33 cellular contexts compared by ENCODE assay signal in the genomic region with DNA sequence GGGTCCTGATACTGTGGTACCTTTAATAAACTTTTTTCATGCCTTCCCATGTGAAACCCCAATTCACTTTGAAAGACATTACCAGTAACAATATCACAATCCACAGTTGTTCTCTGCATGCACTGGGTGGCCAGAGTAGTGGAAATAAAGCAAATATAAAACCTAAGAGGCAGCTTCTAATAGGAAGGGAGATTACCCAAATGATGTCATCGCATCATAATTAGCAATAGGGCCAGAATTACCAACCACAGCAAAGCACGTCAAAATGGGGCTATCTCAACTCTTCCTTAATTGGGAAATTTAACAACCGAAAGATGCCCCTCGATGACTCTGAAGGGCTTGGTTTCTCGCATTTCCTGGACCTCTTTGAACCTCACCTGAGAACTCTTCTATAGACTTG.
"Had no signal": no experiment of that assay in that cellular context is flagged by ENCODE, and none has a peak within 500 bp of the region (broad histone marks: within the 10 kb centered on the region; RNA-seq: fewer than 3 reads in every experiment).

No MANE protein-coding gene starts in this region.

- H3K27ac ChIP-seq: adrenal gland, ascending aorta, body of pancreas, brain microvascular endothelial cell, breast epithelium, cardiac muscle cell had no signal

- FAIRE-seq: astrocyte, bronchial epithelial cell had no signal

- H3K4me1 ChIP-seq: adrenal gland, body of pancreas, breast epithelium had no signal

- H3K36me3 ChIP-seq: adrenal gland, ascending aorta, brain microvascular endothelial cell, breast epithelium, cardiac muscle cell had no signal

- H3K9me3 ChIP-seq: adrenal gland, ascending aorta, body of pancreas, breast epithelium had no signal

- ATAC-seq: activated naive CD4-positive, alpha-beta T cell treated with anti-CD3 and anti-CD28 coated beads, Interleukin-2, amount 50 U/mL, for 72 hours; activated naive CD8-positive, alpha-beta T cell treated with anti-CD3 and anti-CD28 coated beads, Interleukin-2, amount 50 U/mL, for 24 hours; activated T-cell treated with anti-CD3 and anti-CD28 coated beads, Interleukin-2, amount 50 U/mL, for 4 hours; activated T-cell treated with anti-CD3 and anti-CD28 coated beads, Interleukin-2, amount 50 U/mL, for 72 hours; activated T-helper 17 cell treated with anti-CD3 and anti-CD28 coated beads, Interleukin-2, amount 50 U/mL, for 72 hours; body of pancreas had no signal

- H3K27me3 ChIP-seq: adrenal gland, ascending aorta, body of pancreas, brain microvascular endothelial cell had no signal

- H3K4me3 ChIP-seq: adrenal gland, ascending aorta, body of pancreas, breast epithelium, cardiac muscle cell had no signal

- DNase-seq: activated effector memory CD4-positive, alpha-beta T cell treated with anti-CD3 and anti-CD28 coated beads, Interleukin-2, amount 50 U/mL, for 16 hours; activated effector memory CD4-positive, alpha-beta T cell treated with Interleukin-2 at 50 U/mL for 16 hours; activated gamma-delta T cell; activated gamma-delta T cell treated with Interleukin-2 at 50 U/mL for 16 hours; activated naive CD4-positive, alpha-beta T cell; activated naive CD4-positive, alpha-beta T cell treated with anti-CD3 and anti-CD28 coated beads for 36 hours; activated naive CD4-positive, alpha-beta T cell treated with anti-CD3 and anti-CD28 coated beads, Interleukin-2, amount 10 ng/mL, durations not matched to agents 7 days and 5 days; activated naive CD4-positive, alpha-beta T cell treated with anti-CD3 and anti-CD28 coated beads, Interleukin-2, amount 50 U/mL, for 16 hours; activated naive CD4-positive, alpha-beta T cell treated with Interleukin-2 at 50 U/mL for 16 hours; activated naive CD8-positive, alpha-beta T cell treated with anti-CD3 and anti-CD28 coated beads for 36 hours; activated naive CD8-positive, alpha-beta T cell treated with anti-CD3 and anti-CD28 coated beads, Interleukin-2, amount 10 ng/mL, durations not matched to agents 7 days and 5 days; activated naive CD8-positive, alpha-beta T cell treated with anti-CD3 and anti-CD28 coated beads, Interleukin-2, amount 50 U/mL, for 24 hours; activated T-cell treated with anti-CD3 and anti-CD28 coated beads, Interleukin-2, amount 50 U/mL, for 24 hours; activated T-cell treated with anti-CD3 and anti-CD28 coated beads, Interleukin-2, amount 50 U/mL, for 4 hours; activated T-cell treated with anti-CD3 and anti-CD28 coated beads, Interleukin-2, amount 50 U/mL, for 48 hours; activated T-cell treated with anti-CD3 and anti-CD28 coated beads, Interleukin-2, amount 50 U/mL, for 72 hours; adrenal gland; amniotic stem cell; amygdala; anterior cingulate cortex; aorta; body of pancreas; brain microvascular endothelial cell; caudate nucleus; central memory CD4-positive, alpha-beta T cell; cerebellar nuclear complex had no signal
